ENCODE assay signal across 17 cellular contexts in the genomic region with DNA sequence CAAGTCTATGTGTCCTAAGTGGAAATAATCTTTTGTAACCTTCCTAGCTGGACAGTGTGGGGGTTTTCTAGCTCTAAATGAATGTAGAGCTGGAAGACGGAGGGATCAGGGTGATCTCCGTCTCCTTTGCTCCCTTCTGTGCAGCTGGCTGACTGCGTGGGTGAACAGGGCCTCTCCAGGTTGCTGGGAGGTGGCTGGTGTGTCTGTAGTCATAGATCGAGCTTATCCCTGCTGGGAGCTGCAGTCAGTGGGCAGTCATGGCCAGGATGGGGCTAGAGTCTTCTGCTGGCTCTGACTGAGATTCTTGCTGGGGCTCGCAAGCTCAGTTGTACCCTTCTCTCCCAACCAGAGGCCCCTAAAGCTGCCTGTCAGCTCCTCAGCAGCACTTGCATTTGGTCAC.
"Had no signal": no experiment of that assay in that cellular context is flagged by ENCODE, and none has a peak within 500 bp of the region (broad histone marks: within the 10 kb centered on the region; RNA-seq: fewer than 3 reads in every experiment).

No MANE protein-coding gene starts in this region.

- H3K27ac Mint-ChIP-seq: activated naive CD8-positive, alpha-beta T cell treated with anti-CD3 and anti-CD28 coated beads, Interleukin-2, amount 10 ng/mL, durations not matched to agents 7 days and 5 days; nephron had no signal

- DNase-seq: activated CD4-positive, alpha-beta T cell treated with anti-CD3 and anti-CD28 coated beads for 1 hour; activated CD8-positive, alpha-beta memory T cell treated with anti-CD3 and anti-CD28 coated beads, Interleukin-2, amount 50 U/mL, for 48 hours; activated naive CD4-positive, alpha-beta T cell treated with Interleukin-2 at 50 U/mL for 16 hours; activated naive CD8-positive, alpha-beta T cell treated with anti-CD3 and anti-CD28 coated beads, Interleukin-2, amount 10 ng/mL, durations not matched to agents 7 days and 5 days; activated T-cell treated with anti-CD3 and anti-CD28 coated beads, Interleukin-2, amount 50 U/mL, for 48 hours; amygdala; colonic mucosa; glutamatergic neuron; hippocampal formation; left ventricle myocardium superior; midbrain; ovary; stimulated activated CD4-positive, alpha-beta T cell treated with anti-CD3 and anti-CD28 coated beads, Interleukin-4, amount 100 ng/mL, for 24 hours; stimulated activated naive CD4-positive, alpha-beta T cell treated with Interleukin-2 at 50 U/mL for 16 hours; T-helper 9 cell; upper lobe of left lung had no signal

- H3K27me3 Mint-ChIP-seq: activated naive CD8-positive, alpha-beta T cell treated with anti-CD3 and anti-CD28 coated beads, Interleukin-2, amount 10 ng/mL, durations not matched to agents 7 days and 5 days had no signal

- ATAC-seq: left ventricle myocardium superior had no signal

- H3K9me3 Mint-ChIP-seq: activated naive CD8-positive, alpha-beta T cell treated with anti-CD3 and anti-CD28 coated beads, Interleukin-2, amount 10 ng/mL, durations not matched to agents 7 days and 5 days; nephron had no signal

- H3K4me3 Mint-ChIP-seq: activated naive CD8-positive, alpha-beta T cell treated with anti-CD3 and anti-CD28 coated beads, Interleukin-2, amount 10 ng/mL, durations not matched to agents 7 days and 5 days; nephron had no signal
